ENCODE assay signal across 15 cellular contexts in the genomic region with DNA sequence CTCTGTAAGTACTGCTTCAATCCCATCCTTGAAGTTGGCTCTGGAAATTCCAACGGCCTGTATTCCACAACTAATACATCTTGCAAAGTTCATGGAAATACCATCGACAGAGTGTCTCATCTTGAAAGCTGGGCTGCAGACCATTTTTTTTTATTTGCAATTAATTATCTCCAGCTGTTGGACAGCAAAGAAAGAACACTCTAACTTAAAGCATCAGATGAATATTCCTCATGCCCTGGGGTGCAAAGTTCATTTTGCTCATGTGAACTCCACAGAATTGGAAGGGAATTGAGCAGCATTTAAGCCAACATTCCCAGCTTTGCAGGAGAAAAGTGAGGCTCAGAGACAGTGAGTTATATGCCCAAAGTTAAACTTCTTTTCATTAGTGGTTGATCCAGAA.
"Had no signal": no experiment of that assay in that cellular context is flagged by ENCODE, and none has a peak within 500 bp of the region (broad histone marks: within the 10 kb centered on the region; RNA-seq: fewer than 3 reads in every experiment).

No MANE protein-coding gene starts in this region.

- H3K4me1 ChIP-seq: sigmoid colon had no signal

- H3K9me3 ChIP-seq: sigmoid colon, thoracic aorta had no signal

- ATAC-seq: stimulated activated naive CD8-positive, alpha-beta T cell treated with anti-CD3 and anti-CD28 coated beads, Interleukin-15, amount 100 ng/mL, for 72 hours; T-cell had no signal

- DNase-seq: activated CD4-positive, alpha-beta T cell treated with anti-CD3 and anti-CD28 coated beads, Interleukin-2, amount 10 ng/mL, durations not matched to agents 7 days and 5 days; activated CD8-positive, alpha-beta memory T cell treated with anti-CD3 and anti-CD28 coated beads for 24 hours; activated naive CD4-positive, alpha-beta T cell treated with anti-CD3 and anti-CD28 coated beads, Interleukin-2, amount 10 ng/mL, durations not matched to agents 7 days and 5 days; head of caudate nucleus; immature natural killer cell; midbrain; sigmoid colon; stimulated activated CD4-positive, alpha-beta T cell treated with anti-CD3 and anti-CD28 coated beads, Interleukin-1b, Interleukin-23, amount 100 ng/mL, for 48 hours; stimulated activated naive CD8-positive, alpha-beta T cell treated with anti-CD3 and anti-CD28 coated beads, Interleukin-15, amount 100 ng/mL, for 72 hours; T-cell; T-helper 9 cell had no signal

- H3K27me3 ChIP-seq: cardiac muscle cell, sigmoid colon had no signal

- H3K36me3 ChIP-seq: cardiac muscle cell, sigmoid colon, thoracic aorta had no signal

- H3K4me3 ChIP-seq: cardiac muscle cell, lung, sigmoid colon, thoracic aorta had no signal

- H3K27ac ChIP-seq: cardiac muscle cell, epithelial cell of prostate, sigmoid colon, thoracic aorta had no signal
